Comparison of ENCODE assay signal across 8 cellular contexts in the genomic region with DNA sequence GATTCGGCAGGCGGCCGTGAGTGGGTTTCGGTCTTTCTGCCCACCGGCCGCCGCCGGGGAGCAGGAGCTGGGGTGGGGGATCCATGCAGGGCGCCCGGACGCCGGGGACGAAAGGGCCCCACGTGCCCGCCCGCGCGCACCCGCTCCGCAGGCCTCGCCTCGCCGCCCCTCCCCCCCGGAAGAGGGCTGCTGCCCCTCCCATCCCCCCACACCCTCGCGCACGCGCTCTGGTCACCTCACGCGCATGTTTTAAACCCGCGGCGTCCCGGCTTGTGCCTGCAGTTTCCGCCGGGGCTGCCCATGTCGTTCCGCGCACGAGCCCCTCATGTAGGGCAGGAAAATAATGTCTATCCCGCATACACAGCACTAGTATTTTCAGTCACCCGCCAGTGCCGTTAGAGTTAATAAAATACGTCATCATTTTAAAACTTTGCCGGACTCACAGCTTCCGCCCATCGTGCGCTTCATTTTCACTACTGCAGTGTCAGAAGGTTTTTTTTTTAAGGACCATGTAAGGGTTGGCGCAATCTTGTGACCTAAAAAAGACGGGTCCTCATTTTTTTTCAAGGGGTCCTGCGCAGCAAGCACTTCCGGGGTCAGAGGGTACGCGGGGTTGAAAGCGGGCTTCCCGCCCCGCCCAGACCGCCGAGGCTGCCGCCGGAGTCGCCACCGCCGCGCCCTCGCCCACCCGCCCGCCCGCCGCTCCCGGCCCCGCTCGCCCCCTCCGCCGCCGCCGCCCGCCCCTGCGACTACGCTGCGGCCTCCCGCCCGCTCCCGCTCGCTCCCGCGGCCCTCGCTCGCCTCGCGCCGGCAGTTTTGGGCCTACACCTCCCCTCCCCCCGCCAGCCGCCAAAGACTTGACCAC. TPM values are rescaled to one million over a fixed set of nuclear protein-coding genes. Genes with fewer than 3 reads are reported as not detected.
A peak's percentile ranks its signal among the peaks of the same experiment; 100 is the strongest.
DNase-seq lines count a peak whose midpoint lies in the region; ATAC-seq, FAIRE-seq and TF ChIP-seq lines count a peak whose summit lies in the region.

A gene (plus strand): TSS at position 640 of the 865 bp plus-strand sequence. CDS start 267 bp downstream, outside the sequence.

- peak within 1 kb of the TSS; percentile 74 to 84 for H3K4me3 ChIP-seq in CD4-positive, alpha-beta memory T cell (ENCODE audit: low read length in 2 of 2)
- H3K4me3 ChIP-seq in ectodermal cell (ENCODE audit: insufficient read depth, low read depth, low read length) (peak within 1 kb of the TSS; percentile 99), lower lobe of right lung (peak within 1 kb of the TSS; percentile 99)

- peak within 1 kb of the TSS; percentile 99 to 100 (median 100) for H3K27ac Mint-ChIP-seq in CD4-positive, alpha-beta memory T cell

- intact Hi-C loops in CD4-positive, alpha-beta memory T cell (cut with micrococcal nuclease): loop anchor here (1.0 to 10.0 kb wide), 9 partner anchors 8 to 362 kb away; a partner anchor contains a TSS
- intact Hi-C loops in lower lobe of right lung (cut with DNase I): loop anchor here (5.0 kb wide), 1 partner anchor 55 kb away; no protein-coding TSS in a partner anchor

- POLR2A ChIA-PET in CD4-positive, alpha-beta memory T cell (lab: Charles Lee; ENCODE audit: partially characterized antibody): interaction anchor here (0.7 to 29.5 kb wide), 21 partner anchors 8 to 650 kb away, joined by 3 to 2231 read pairs (median 12); a partner anchor contains a TSS

- H3K9me3 ChIP-seq in CD4-positive, alpha-beta memory T cell (ENCODE audit: control insufficient read depth in 1 of 2, low read length in 2 of 2): no peaks in the 10 kb centered on the region
- no peaks in the 10 kb centered on the region for H3K9me3 ChIP-seq in ectodermal cell (ENCODE audit: control insufficient read depth, low read length)
- H3K9me3 ChIP-seq in lower lobe of right lung: no peaks in the 10 kb centered on the region

- CTCF ChIA-PET in CD4-positive, alpha-beta memory T cell (lab: Charles Lee; ENCODE audit: partially characterized antibody): interaction anchor here (0.6 to 5.8 kb wide), 12 partner anchors 18 to 174 kb away, joined by 3 to 51 read pairs (median 8); a partner anchor contains a TSS

- peaks cover 3% of the 10 kb centered on the region in 2 donors for H3K27me3 Mint-ChIP-seq in CD4-positive, alpha-beta memory T cell

- ATAC-seq in lower lobe of right lung: peak; percentile 92 to 96

- FAIRE-seq in HTR-8/SVneo (lab: Jason Lieb, UNC): no peak

- TF ChIP-seq CTCF in GM20000 (IDR thresholded peaks at IDR 0.05; ENCODE audit: extremely low read depth, missing control alignments) (no peak), lower lobe of right lung (IDR thresholded peaks at IDR 0.05) (no peak)

- peak; percentile 93 to 99 (median 97) for DNase-seq in CD4-positive, alpha-beta memory T cell
- DNase-seq in GM20000 (ENCODE audit: low spot score) (peak; percentile 97), HTR-8/SVneo (ENCODE audit: insufficient read length, low spot score) (peak; percentile 94), NOMO-1 (lab: John Stamatoyannopoulos, UW; ENCODE audit: unreplicated experiment in 2 of 2) (peak; percentile 90 to 99), lower lobe of right lung (peak; percentile 96)
- DNase-seq in activated CD8-positive, alpha-beta memory T cell treated with anti-CD3 and anti-CD28 coated beads for 1 hour (ENCODE audit: extremely low read depth in 1 of 2, low read depth in 1 of 2): peak; percentile 93 to 98
- DNase-seq in stimulated activated CD4-positive, alpha-beta T cell treated with anti-CD3 and anti-CD28 coated beads, Interleukin-4, amount 100 ng/mL, for 48 hours (ENCODE audit: low read depth in 2 of 2): peak; percentile 98

- WGBS in ectodermal cell, 2 experiments: 0% methylated on average over 93 to 94 of the region's 94 CpGs

- H3K36me3 ChIP-seq in CD4-positive, alpha-beta memory T cell (ENCODE audit: insufficient read depth, low read length): peaks cover 2% of the 10 kb centered on the region
- H3K36me3 ChIP-seq in ectodermal cell (ENCODE audit: control insufficient read depth, insufficient read depth, low read length) (peaks cover 18% of the 10 kb centered on the region), lower lobe of right lung (peaks cover 25% of the 10 kb centered on the region)

- peaks cover 47 to 93% (median 59%) of the 10 kb centered on the region in 4 donors for H3K4me1 Mint-ChIP-seq in CD4-positive, alpha-beta memory T cell

- H3K9me3 Mint-ChIP-seq in CD4-positive, alpha-beta memory T cell: peaks cover 0 to 6% (median 1%) of the 10 kb centered on the region in 8 donors

- H3K4me1 ChIP-seq in CD4-positive, alpha-beta memory T cell (ENCODE audit: insufficient read depth, low read length): peaks cover 68% of the 10 kb centered on the region
- H3K4me1 ChIP-seq in ectodermal cell (ENCODE audit: control insufficient read depth, insufficient read depth, low read length): peaks cover 21% of the 10 kb centered on the region
- peaks cover 52% of the 10 kb centered on the region for H3K4me1 ChIP-seq in lower lobe of right lung

- H3K27ac ChIP-seq in CD4-positive, alpha-beta memory T cell (ENCODE audit: low read depth, low read length): peak within 1 kb of the TSS; percentile 99
- H3K27ac ChIP-seq in ectodermal cell (ENCODE audit: insufficient read depth, low read depth, low read length, poor library complexity, severe bottlenecking) (peak within 1 kb of the TSS; percentile 99), lower lobe of right lung (peak within 1 kb of the TSS; percentile 100)

- H3K4me3 Mint-ChIP-seq in CD4-positive, alpha-beta memory T cell: peak within 1 kb of the TSS; percentile 93 to 99 (median 96)

- H3K36me3 Mint-ChIP-seq in CD4-positive, alpha-beta memory T cell: peaks cover 43 to 67% of the 10 kb centered on the region in 2 donors

- no peaks in the 10 kb centered on the region for H3K27me3 ChIP-seq in CD4-positive, alpha-beta memory T cell (ENCODE audit: insufficient read depth, low read length)
- H3K27me3 ChIP-seq in ectodermal cell (ENCODE audit: control insufficient read depth, insufficient read depth, low read length, poor library complexity, severe bottlenecking) (no peaks in the 10 kb centered on the region), lower lobe of right lung (ENCODE audit: low read depth) (no peaks in the 10 kb centered on the region)

RNA-seq across cellular contexts. Expression of the gene that starts here (rescaled TPM):
- 100 to 1,000 TPM; 372 to 383 TPM for total RNA-seq in CD4-positive, alpha-beta memory T cell
- polyA plus RNA-seq in CD4-positive, alpha-beta memory T cell: 100 to 1,000 TPM; 116 to 153 TPM
- 321 TPM for polyA plus RNA-seq in ectodermal cell (2013, experiment 1 of 4)
- 320 TPM for polyA plus RNA-seq in ectodermal cell (2013, experiment 2 of 4)
- polyA plus RNA-seq in ectodermal cell (2013, experiment 3 of 4): 294 TPM
- polyA plus RNA-seq in ectodermal cell (2013, experiment 4 of 4): 301 TPM
- 308 TPM for total RNA-seq in lower lobe of right lung

Comparison
In these comparisons a context has a peak if more than half of its experiments do, and no peak if none do; other contexts are left out.
1. Peak in every context shown above with its lines: DNase-seq, ATAC-seq, H3K4me3 ChIP-seq and H3K27ac ChIP-seq.